Comparison of ENCODE assay signal across 14 cellular contexts in the genomic region with DNA sequence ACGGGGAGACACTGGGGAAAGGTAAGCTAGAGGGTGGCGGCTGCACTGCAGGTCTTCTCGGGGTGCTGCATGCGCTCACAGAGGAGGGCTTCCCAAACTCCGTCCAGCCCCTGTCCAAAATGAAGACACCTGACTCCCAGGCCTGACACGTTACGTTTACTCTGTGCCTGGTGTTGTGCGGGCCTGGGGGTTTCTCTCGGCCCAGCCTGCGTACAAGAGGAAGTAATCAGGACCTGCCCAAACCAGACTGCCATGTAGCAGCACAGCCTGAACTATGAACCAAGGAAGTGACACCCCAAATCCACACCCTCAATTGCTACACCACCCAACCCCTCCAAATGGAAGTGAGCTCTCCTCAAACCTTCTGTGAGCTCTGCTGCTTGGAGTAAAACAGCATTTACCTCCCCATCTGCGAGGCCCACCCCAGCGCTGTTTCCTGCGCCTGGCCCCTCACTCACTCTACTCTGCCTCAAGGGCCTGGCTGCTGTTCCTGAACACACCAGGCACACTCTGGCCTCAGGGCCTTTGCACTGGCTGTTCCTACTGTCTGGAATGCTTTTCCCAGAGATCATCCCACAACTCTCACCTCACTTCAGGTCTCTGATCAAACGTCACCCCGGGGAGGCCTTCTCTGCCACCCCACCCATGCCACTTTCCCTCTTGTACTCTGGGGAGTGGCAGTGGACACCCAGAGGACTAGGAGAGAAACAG. TPM values are rescaled to one million over a fixed set of nuclear protein-coding genes. Genes with fewer than 3 reads are reported as not detected.
DNase-seq lines count a peak whose midpoint lies in the region; ATAC-seq and TF ChIP-seq lines count a peak whose summit lies in the region.
"Had no signal": no experiment of that assay in that cellular context is flagged by ENCODE, and none has a peak within 500 bp of the region (broad histone marks: within the 10 kb centered on the region; RNA-seq: fewer than 3 reads in every experiment).

No MANE protein-coding gene starts in this region.

- no peak for TF ChIP-seq CTCF in progenitor cell of endocrine pancreas (IDR thresholded peaks at IDR 0.05; ENCODE audit: unreplicated experiment)

- intact Hi-C loops in activated T-helper 1 cell treated with anti-CD3 and anti-CD28 coated beads, Interleukin-12 subunit alpha, Interleukin-12 subunit beta, Interleukin-2, Interleukin-4 antibody, amounts not matched to agents 30 ng/mL and 10 ng/mL and 1 ng/mL, durations not matched to agents 14 hours and 24 hours and 36 hours (cut with micrococcal nuclease), result no loop called here

- DNase-seq in activated CD8-positive, alpha-beta memory T cell treated with anti-CD3 and anti-CD28 coated beads, Interleukin-2, amount 10 ng/mL, durations not matched to agents 7 days and 5 days, result peak; percentile 64
- DNase-seq in activated CD8-positive, alpha-beta memory T cell treated with anti-CD3 and anti-CD28 coated beads, Interleukin-2, amount 50 U/mL, for 48 hours, result no peak
- no peak for DNase-seq in activated T-helper 1 cell treated with anti-CD3 and anti-CD28 coated beads, Interleukin-12 subunit alpha, Interleukin-12 subunit beta, Interleukin-2, Interleukin-4 antibody, amounts not matched to agents 30 ng/mL and 10 ng/mL and 1 ng/mL, durations not matched to agents 14 hours and 24 hours and 36 hours (ENCODE audit: low spot score)
- no peak for DNase-seq in progenitor cell of endocrine pancreas (ENCODE audit: low spot score, unreplicated experiment)
- no peak for DNase-seq in AG20443 (ENCODE audit: low spot score)
- DNase-seq in DMS153 treated with DMSO at 0.1 percent for 48 hours (lab: John Stamatoyannopoulos, UW; ENCODE audit: unreplicated experiment), result no peak
- no peak for DNase-seq in DMS 273 treated with DMSO at 0.1 percent for 48 hours (lab: John Stamatoyannopoulos, UW)
- DNase-seq: DMS79; NCI-H187; OCI-M1; stimulated activated CD4-positive, alpha-beta T cell treated with anti-CD3 and anti-CD28 coated beads, Interleukin-4, amount 100 ng/mL, for 4 hours; thyroid gland had no signal

- peaks cover 13% of the 10 kb centered on the region for H3K36me3 Mint-ChIP-seq in activated CD8-positive, alpha-beta memory T cell treated with anti-CD3 and anti-CD28 coated beads, Interleukin-2, amount 10 ng/mL, durations not matched to agents 7 days and 5 days
- H3K36me3 Mint-ChIP-seq in activated T-helper 1 cell treated with anti-CD3 and anti-CD28 coated beads, Interleukin-12 subunit alpha, Interleukin-12 subunit beta, Interleukin-2, Interleukin-4 antibody, amounts not matched to agents 30 ng/mL and 10 ng/mL and 1 ng/mL, durations not matched to agents 14 hours and 24 hours and 36 hours (ENCODE audit: low read depth), result peaks cover 21% of the 10 kb centered on the region
- peaks cover 7% of the 10 kb centered on the region for H3K36me3 Mint-ChIP-seq in progenitor cell of endocrine pancreas (ENCODE audit: insufficient read depth)

- H3K4me3 Mint-ChIP-seq in activated CD8-positive, alpha-beta memory T cell treated with anti-CD3 and anti-CD28 coated beads, Interleukin-2, amount 10 ng/mL, durations not matched to agents 7 days and 5 days, result peak overlapping the region; percentile 68
- peak overlapping the region; percentile 65 for H3K4me3 Mint-ChIP-seq in activated T-helper 1 cell treated with anti-CD3 and anti-CD28 coated beads, Interleukin-12 subunit alpha, Interleukin-12 subunit beta, Interleukin-2, Interleukin-4 antibody, amounts not matched to agents 30 ng/mL and 10 ng/mL and 1 ng/mL, durations not matched to agents 14 hours and 24 hours and 36 hours
- peak overlapping the region; percentile 9 for H3K4me3 Mint-ChIP-seq in progenitor cell of endocrine pancreas (ENCODE audit: low read depth)

- CTCF ChIA-PET in activated CD8-positive, alpha-beta memory T cell treated with anti-CD3 and anti-CD28 coated beads, Interleukin-2, amount 10 ng/mL, durations not matched to agents 7 days and 5 days (lab: Charles Lee), result interaction anchor here (1.0 to 3.8 kb wide), 7 partner anchors 15 to 199 kb away, joined by 3 to 19 read pairs (median 3); a partner anchor contains a TSS

- H3K27me3 Mint-ChIP-seq in activated CD8-positive, alpha-beta memory T cell treated with anti-CD3 and anti-CD28 coated beads, Interleukin-2, amount 10 ng/mL, durations not matched to agents 7 days and 5 days, result no peaks in the 10 kb centered on the region
- H3K27me3 Mint-ChIP-seq in activated T-helper 1 cell treated with anti-CD3 and anti-CD28 coated beads, Interleukin-12 subunit alpha, Interleukin-12 subunit beta, Interleukin-2, Interleukin-4 antibody, amounts not matched to agents 30 ng/mL and 10 ng/mL and 1 ng/mL, durations not matched to agents 14 hours and 24 hours and 36 hours (ENCODE audit: insufficient read depth), result no peaks in the 10 kb centered on the region
- H3K27me3 Mint-ChIP-seq in progenitor cell of endocrine pancreas, result no peaks in the 10 kb centered on the region

- ATAC-seq in activated CD8-positive, alpha-beta memory T cell treated with anti-CD3 and anti-CD28 coated beads, Interleukin-2, amount 10 ng/mL, durations not matched to agents 7 days and 5 days, result peak; percentile 11
- ATAC-seq in HG03354 (IDR thresholded peaks at IDR 0.05; ENCODE audit: poor library complexity, severe bottlenecking, unreplicated experiment), result peak; percentile 9

- peaks cover 52% of the 10 kb centered on the region for H3K4me1 Mint-ChIP-seq in activated CD8-positive, alpha-beta memory T cell treated with anti-CD3 and anti-CD28 coated beads, Interleukin-2, amount 10 ng/mL, durations not matched to agents 7 days and 5 days
- peaks cover 41% of the 10 kb centered on the region for H3K4me1 Mint-ChIP-seq in activated T-helper 1 cell treated with anti-CD3 and anti-CD28 coated beads, Interleukin-12 subunit alpha, Interleukin-12 subunit beta, Interleukin-2, Interleukin-4 antibody, amounts not matched to agents 30 ng/mL and 10 ng/mL and 1 ng/mL, durations not matched to agents 14 hours and 24 hours and 36 hours (ENCODE audit: low read depth)
- peaks cover 6% of the 10 kb centered on the region for H3K4me1 Mint-ChIP-seq in progenitor cell of endocrine pancreas (ENCODE audit: low read depth)

- peak overlapping the region; percentile 98 for H3K27ac Mint-ChIP-seq in activated CD8-positive, alpha-beta memory T cell treated with anti-CD3 and anti-CD28 coated beads, Interleukin-2, amount 10 ng/mL, durations not matched to agents 7 days and 5 days
- H3K27ac Mint-ChIP-seq in activated T-helper 1 cell treated with anti-CD3 and anti-CD28 coated beads, Interleukin-12 subunit alpha, Interleukin-12 subunit beta, Interleukin-2, Interleukin-4 antibody, amounts not matched to agents 30 ng/mL and 10 ng/mL and 1 ng/mL, durations not matched to agents 14 hours and 24 hours and 36 hours, result no peak overlapping the region
- H3K27ac Mint-ChIP-seq in progenitor cell of endocrine pancreas, result no peak overlapping the region

- H3K9me3 Mint-ChIP-seq in activated CD8-positive, alpha-beta memory T cell treated with anti-CD3 and anti-CD28 coated beads, Interleukin-2, amount 10 ng/mL, durations not matched to agents 7 days and 5 days (ENCODE audit: low read depth), result no peaks in the 10 kb centered on the region
- H3K9me3 Mint-ChIP-seq in activated T-helper 1 cell treated with anti-CD3 and anti-CD28 coated beads, Interleukin-12 subunit alpha, Interleukin-12 subunit beta, Interleukin-2, Interleukin-4 antibody, amounts not matched to agents 30 ng/mL and 10 ng/mL and 1 ng/mL, durations not matched to agents 14 hours and 24 hours and 36 hours, result no peaks in the 10 kb centered on the region
- no peaks in the 10 kb centered on the region for H3K9me3 Mint-ChIP-seq in progenitor cell of endocrine pancreas (ENCODE audit: low read depth)

RNA-seq across cellular contexts. Expression of a gene that starts 3.0 kb away (rescaled TPM):
- 10 to 100 TPM; 35.0 to 38.2 TPM for total RNA-seq in activated CD8-positive, alpha-beta memory T cell treated with anti-CD3 and anti-CD28 coated beads, Interleukin-2, amount 10 ng/mL, durations not matched to agents 7 days and 5 days
- 66.4 and 69.6 TPM in 2 replicates for total RNA-seq in activated T-helper 1 cell treated with anti-CD3 and anti-CD28 coated beads, Interleukin-12 subunit alpha, Interleukin-12 subunit beta, Interleukin-2, Interleukin-4 antibody, amounts not matched to agents 30 ng/mL and 10 ng/mL and 1 ng/mL, durations not matched to agents 14 hours and 24 hours and 36 hours
- total RNA-seq in progenitor cell of endocrine pancreas, result 46.1 and 46.9 TPM in 2 replicates

RNA-seq across cellular contexts. Expression of a gene that starts 6.9 kb away (rescaled TPM):
- total RNA-seq in activated CD8-positive, alpha-beta memory T cell treated with anti-CD3 and anti-CD28 coated beads, Interleukin-2, amount 10 ng/mL, durations not matched to agents 7 days and 5 days, result 1 to 10 TPM; 6.9 to 9.1 TPM
- total RNA-seq in activated T-helper 1 cell treated with anti-CD3 and anti-CD28 coated beads, Interleukin-12 subunit alpha, Interleukin-12 subunit beta, Interleukin-2, Interleukin-4 antibody, amounts not matched to agents 30 ng/mL and 10 ng/mL and 1 ng/mL, durations not matched to agents 14 hours and 24 hours and 36 hours, result 7.8 and 8.4 TPM in 2 replicates
- total RNA-seq in progenitor cell of endocrine pancreas, result 67.6 and 68.7 TPM in 2 replicates

RNA-seq across cellular contexts. Expression of a gene that starts 18.1 kb away (rescaled TPM):
- total RNA-seq in activated CD8-positive, alpha-beta memory T cell treated with anti-CD3 and anti-CD28 coated beads, Interleukin-2, amount 10 ng/mL, durations not matched to agents 7 days and 5 days, result 100 to 1,000 TPM; 263 to 291 TPM
- total RNA-seq in activated T-helper 1 cell treated with anti-CD3 and anti-CD28 coated beads, Interleukin-12 subunit alpha, Interleukin-12 subunit beta, Interleukin-2, Interleukin-4 antibody, amounts not matched to agents 30 ng/mL and 10 ng/mL and 1 ng/mL, durations not matched to agents 14 hours and 24 hours and 36 hours, result 200 and 202 TPM in 2 replicates
- 70.9 and 72.3 TPM in 2 replicates for total RNA-seq in progenitor cell of endocrine pancreas

RNA-seq across cellular contexts. Expression of a gene that starts 48.3 kb away (rescaled TPM):
- total RNA-seq in activated CD8-positive, alpha-beta memory T cell treated with anti-CD3 and anti-CD28 coated beads, Interleukin-2, amount 10 ng/mL, durations not matched to agents 7 days and 5 days, result 1 to 10 TPM; 1.2 to 2.4 TPM
- 0.71 TPM in 1 of 2 replicates, not detected in the other for total RNA-seq in activated T-helper 1 cell treated with anti-CD3 and anti-CD28 coated beads, Interleukin-12 subunit alpha, Interleukin-12 subunit beta, Interleukin-2, Interleukin-4 antibody, amounts not matched to agents 30 ng/mL and 10 ng/mL and 1 ng/mL, durations not matched to agents 14 hours and 24 hours and 36 hours
- total RNA-seq in progenitor cell of endocrine pancreas, result not detected in 2 replicates
- total RNA-seq: fibroblast of villous mesenchyme had no signal

RNA-seq across cellular contexts. Expression of a gene that starts 48.3 kb away (rescaled TPM):
- total RNA-seq in activated CD8-positive, alpha-beta memory T cell treated with anti-CD3 and anti-CD28 coated beads, Interleukin-2, amount 10 ng/mL, durations not matched to agents 7 days and 5 days, result 10 to 100 TPM; 10.4 to 16.0 TPM
- 7.7 and 8.3 TPM in 2 replicates for total RNA-seq in activated T-helper 1 cell treated with anti-CD3 and anti-CD28 coated beads, Interleukin-12 subunit alpha, Interleukin-12 subunit beta, Interleukin-2, Interleukin-4 antibody, amounts not matched to agents 30 ng/mL and 10 ng/mL and 1 ng/mL, durations not matched to agents 14 hours and 24 hours and 36 hours
- total RNA-seq in progenitor cell of endocrine pancreas, result 10.0 and 12.0 TPM in 2 replicates

Comparison
In these comparisons a context has a peak if more than half of its experiments do, and no peak if none do; other contexts are left out.
1. H3K4me3 Mint-ChIP-seq: peak in every context shown above with its lines; median percentile 68 in activated CD8-positive, alpha-beta memory T cell treated with anti-CD3 and anti-CD28 coated beads, Interleukin-2, amount 10 ng/mL, durations not matched to agents 7 days and 5 days; 65 in activated T-helper 1 cell treated with anti-CD3 and anti-CD28 coated beads, Interleukin-12 subunit alpha, Interleukin-12 subunit beta, Interleukin-2, Interleukin-4 antibody, amounts not matched to agents 30 ng/mL and 10 ng/mL and 1 ng/mL, durations not matched to agents 14 hours and 24 hours and 36 hours; 9 in progenitor cell of endocrine pancreas.